In genomic region chr3:38454179-38454883, GRCh38 we compare ENCODE assay signal across 1 cellular context.
A peak's percentile ranks its signal among the peaks of the same experiment; 100 is the strongest.
TF ChIP-seq lines count a peak whose summit lies in the region.

No MANE protein-coding gene starts in this region.

TF ChIP-seq in HepG2, 621 proteins besides CTCF, POLR2A, EP300 and RAD21 (continued from another document and continues in another):
- TF ChIP-seq, protein P1, sequence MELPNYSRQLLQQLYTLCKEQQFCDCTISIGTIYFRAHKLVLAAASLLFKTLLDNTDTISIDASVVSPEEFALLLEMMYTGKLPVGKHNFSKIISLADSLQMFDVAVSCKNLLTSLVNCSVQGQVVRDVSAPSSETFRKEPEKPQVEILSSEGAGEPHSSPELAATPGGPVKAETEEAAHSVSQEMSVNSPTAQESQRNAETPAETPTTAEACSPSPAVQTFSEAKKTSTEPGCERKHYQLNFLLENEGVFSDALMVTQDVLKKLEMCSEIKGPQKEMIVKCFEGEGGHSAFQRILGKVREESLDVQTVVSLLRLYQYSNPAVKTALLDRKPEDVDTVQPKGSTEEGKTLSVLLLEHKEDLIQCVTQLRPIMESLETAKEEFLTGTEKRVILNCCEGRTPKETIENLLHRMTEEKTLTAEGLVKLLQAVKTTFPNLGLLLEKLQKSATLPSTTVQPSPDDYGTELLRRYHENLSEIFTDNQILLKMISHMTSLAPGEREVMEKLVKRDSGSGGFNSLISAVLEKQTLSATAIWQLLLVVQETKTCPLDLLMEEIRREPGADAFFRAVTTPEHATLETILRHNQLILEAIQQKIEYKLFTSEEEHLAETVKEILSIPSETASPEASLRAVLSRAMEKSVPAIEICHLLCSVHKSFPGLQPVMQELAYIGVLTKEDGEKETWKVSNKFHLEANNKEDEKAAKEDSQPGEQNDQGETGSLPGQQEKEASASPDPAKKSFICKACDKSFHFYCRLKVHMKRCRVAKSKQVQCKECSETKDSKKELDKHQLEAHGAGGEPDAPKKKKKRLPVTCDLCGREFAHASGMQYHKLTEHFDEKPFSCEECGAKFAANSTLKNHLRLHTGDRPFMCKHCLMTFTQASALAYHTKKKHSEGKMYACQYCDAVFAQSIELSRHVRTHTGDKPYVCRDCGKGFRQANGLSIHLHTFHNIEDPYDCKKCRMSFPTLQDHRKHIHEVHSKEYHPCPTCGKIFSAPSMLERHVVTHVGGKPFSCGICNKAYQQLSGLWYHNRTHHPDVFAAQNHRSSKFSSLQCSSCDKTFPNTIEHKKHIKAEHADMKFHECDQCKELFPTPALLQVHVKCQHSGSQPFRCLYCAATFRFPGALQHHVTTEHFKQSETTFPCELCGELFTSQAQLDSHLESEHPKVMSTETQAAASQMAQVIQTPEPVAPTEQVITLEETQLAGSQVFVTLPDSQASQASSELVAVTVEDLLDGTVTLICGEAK (IDR thresholded peaks at IDR 0.05): no peak
- TF ChIP-seq, protein P1 (CRISPR knock-in tag; IDR thresholded peaks at IDR 0.05): no peak; the same call in 1 of the 2 replicates
- no peak for TF ChIP-seq SOX6 (IDR thresholded peaks at IDR 0.05)
- no peak for TF ChIP-seq SOX6 (CRISPR knock-in tag; IDR thresholded peaks at IDR 0.05)
- no peak for TF ChIP-seq ZNF33A (CRISPR knock-in tag; IDR thresholded peaks at IDR 0.05; ENCODE audit: borderline replicate concordance)
- peak; percentile 38; the same call in 1 of the 2 replicates for TF ChIP-seq NRL (CRISPR knock-in tag; IDR thresholded peaks at IDR 0.05; ENCODE audit: borderline replicate concordance)
- no peak for TF ChIP-seq ZBTB37 (CRISPR knock-in tag; IDR thresholded peaks at IDR 0.05)
- TF ChIP-seq MBNL3 (CRISPR knock-in tag; conservative IDR thresholded peaks at IDR 0.05): no peak
- TF ChIP-seq FOXK2 (IDR thresholded peaks at IDR 0.05): no peak
- peak; percentile 80 for TF ChIP-seq RBFOX2 (IDR thresholded peaks at IDR 0.05; ENCODE audit: low read depth, low read length)
- no peak for TF ChIP-seq TCF7 (IDR thresholded peaks at IDR 0.05; ENCODE audit: low read depth)
- 0 out of 2 replicates have a peak, but pooled peaks have one; percentile 40 for TF ChIP-seq TGIF2 (CRISPR knock-in tag; IDR thresholded peaks at IDR 0.05)
- TF ChIP-seq MXD1 (CRISPR knock-in tag; IDR thresholded peaks at IDR 0.05): no peak
- no peak for TF ChIP-seq NCOA2 (CRISPR knock-in tag; IDR thresholded peaks at IDR 0.05)
- TF ChIP-seq ZNF790 (CRISPR knock-in tag; IDR thresholded peaks at IDR 0.05; ENCODE audit: borderline replicate concordance): no peak
- TF ChIP-seq ZNF3 (CRISPR knock-in tag; IDR thresholded peaks at IDR 0.05): no peak
- no peak for TF ChIP-seq HDAC6 (IDR thresholded peaks at IDR 0.05; ENCODE audit: low read depth, low read length)
- TF ChIP-seq ZNF354B (CRISPR knock-in tag; IDR thresholded peaks at IDR 0.05): no peak
- TF ChIP-seq TRIM22 (IDR thresholded peaks at IDR 0.05): no peak
- TF ChIP-seq FOXP4 (CRISPR knock-in tag; IDR thresholded peaks at IDR 0.05): peak; percentile 62
- TF ChIP-seq, protein P2, sequence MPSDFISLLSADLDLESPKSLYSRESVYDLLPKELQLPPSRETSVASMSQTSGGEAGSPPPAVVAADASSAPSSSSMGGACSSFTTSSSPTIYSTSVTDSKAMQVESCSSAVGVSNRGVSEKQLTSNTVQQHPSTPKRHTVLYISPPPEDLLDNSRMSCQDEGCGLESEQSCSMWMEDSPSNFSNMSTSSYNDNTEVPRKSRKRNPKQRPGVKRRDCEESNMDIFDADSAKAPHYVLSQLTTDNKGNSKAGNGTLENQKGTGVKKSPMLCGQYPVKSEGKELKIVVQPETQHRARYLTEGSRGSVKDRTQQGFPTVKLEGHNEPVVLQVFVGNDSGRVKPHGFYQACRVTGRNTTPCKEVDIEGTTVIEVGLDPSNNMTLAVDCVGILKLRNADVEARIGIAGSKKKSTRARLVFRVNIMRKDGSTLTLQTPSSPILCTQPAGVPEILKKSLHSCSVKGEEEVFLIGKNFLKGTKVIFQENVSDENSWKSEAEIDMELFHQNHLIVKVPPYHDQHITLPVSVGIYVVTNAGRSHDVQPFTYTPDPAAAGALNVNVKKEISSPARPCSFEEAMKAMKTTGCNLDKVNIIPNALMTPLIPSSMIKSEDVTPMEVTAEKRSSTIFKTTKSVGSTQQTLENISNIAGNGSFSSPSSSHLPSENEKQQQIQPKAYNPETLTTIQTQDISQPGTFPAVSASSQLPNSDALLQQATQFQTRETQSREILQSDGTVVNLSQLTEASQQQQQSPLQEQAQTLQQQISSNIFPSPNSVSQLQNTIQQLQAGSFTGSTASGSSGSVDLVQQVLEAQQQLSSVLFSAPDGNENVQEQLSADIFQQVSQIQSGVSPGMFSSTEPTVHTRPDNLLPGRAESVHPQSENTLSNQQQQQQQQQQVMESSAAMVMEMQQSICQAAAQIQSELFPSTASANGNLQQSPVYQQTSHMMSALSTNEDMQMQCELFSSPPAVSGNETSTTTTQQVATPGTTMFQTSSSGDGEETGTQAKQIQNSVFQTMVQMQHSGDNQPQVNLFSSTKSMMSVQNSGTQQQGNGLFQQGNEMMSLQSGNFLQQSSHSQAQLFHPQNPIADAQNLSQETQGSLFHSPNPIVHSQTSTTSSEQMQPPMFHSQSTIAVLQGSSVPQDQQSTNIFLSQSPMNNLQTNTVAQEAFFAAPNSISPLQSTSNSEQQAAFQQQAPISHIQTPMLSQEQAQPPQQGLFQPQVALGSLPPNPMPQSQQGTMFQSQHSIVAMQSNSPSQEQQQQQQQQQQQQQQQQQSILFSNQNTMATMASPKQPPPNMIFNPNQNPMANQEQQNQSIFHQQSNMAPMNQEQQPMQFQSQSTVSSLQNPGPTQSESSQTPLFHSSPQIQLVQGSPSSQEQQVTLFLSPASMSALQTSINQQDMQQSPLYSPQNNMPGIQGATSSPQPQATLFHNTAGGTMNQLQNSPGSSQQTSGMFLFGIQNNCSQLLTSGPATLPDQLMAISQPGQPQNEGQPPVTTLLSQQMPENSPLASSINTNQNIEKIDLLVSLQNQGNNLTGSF (CRISPR knock-in tag; IDR thresholded peaks at IDR 0.05): no peak
- no peak for TF ChIP-seq NPAS2 (CRISPR knock-in tag; IDR thresholded peaks at IDR 0.05; ENCODE audit: borderline replicate concordance)
- TF ChIP-seq ZUFSP (CRISPR knock-in tag; IDR thresholded peaks at IDR 0.05; ENCODE audit: borderline replicate concordance): no peak
- no peak for TF ChIP-seq RFXAP (CRISPR knock-in tag; IDR thresholded peaks at IDR 0.05; ENCODE audit: borderline replicate concordance)
- TF ChIP-seq SRSF9 (IDR thresholded peaks at IDR 0.05; ENCODE audit: borderline replicate concordance, insufficient read depth, low read depth, low read length, poor library complexity, severe bottlenecking): no peak
- no peak for TF ChIP-seq ZMAT5 (CRISPR knock-in tag; IDR thresholded peaks at IDR 0.05; ENCODE audit: borderline replicate concordance, low read depth)
- no peak for TF ChIP-seq ZZZ3 (CRISPR knock-in tag; IDR thresholded peaks at IDR 0.05; ENCODE audit: borderline replicate concordance)
- no peak for TF ChIP-seq ZFP62 (CRISPR knock-in tag; IDR thresholded peaks at IDR 0.05)
- no peak for TF ChIP-seq KLF6 (CRISPR knock-in tag; IDR thresholded peaks at IDR 0.05)
- peak; percentile 42; the same call in 1 of the 2 replicates for TF ChIP-seq SRY (CRISPR knock-in tag; IDR thresholded peaks at IDR 0.05)
- TF ChIP-seq NFIB (CRISPR knock-in tag; IDR thresholded peaks at IDR 0.05; ENCODE audit: borderline replicate concordance): no peak
- TF ChIP-seq ZBTB20 (CRISPR knock-in tag; IDR thresholded peaks at IDR 0.05; ENCODE audit: borderline replicate concordance, low read depth): no peak
- TF ChIP-seq ZNF567 (CRISPR knock-in tag; IDR thresholded peaks at IDR 0.05; ENCODE audit: borderline replicate concordance): no peak
- TF ChIP-seq ZSCAN29 (CRISPR knock-in tag; conservative IDR thresholded peaks at IDR 0.05): peak; percentile 40; the same call in 1 of the 2 replicates
- no peak for TF ChIP-seq MLLT10 (CRISPR knock-in tag; IDR thresholded peaks at IDR 0.05)
- no peak for TF ChIP-seq ETV6 (CRISPR knock-in tag; conservative IDR thresholded peaks at IDR 0.05)
- no peak for TF ChIP-seq BCL6 (CRISPR knock-in tag; IDR thresholded peaks at IDR 0.05)
- no peak for TF ChIP-seq ELF3 (CRISPR knock-in tag; IDR thresholded peaks at IDR 0.05)
